24 cellular contexts compared by ENCODE assay signal in genomic region chr6:33730611-33731010, GRCh38. TPM values are rescaled to one million over a fixed set of nuclear protein-coding genes. Genes with fewer than 3 reads are reported as not detected.
A peak's percentile ranks its signal among the peaks of the same experiment; 100 is the strongest.
DNase-seq lines count a peak whose midpoint lies in the region; ATAC-seq and TF ChIP-seq lines count a peak whose summit lies in the region.
"Had no signal": no experiment of that assay in that cellular context is flagged by ENCODE, and none has a peak within 500 bp of the region (broad histone marks: within the 10 kb centered on the region; RNA-seq: fewer than 3 reads in every experiment).

No MANE protein-coding gene starts in this region.

- no peak for TF ChIP-seq POLR2A in breast epithelium (IDR thresholded peaks at IDR 0.05)
- no peak for TF ChIP-seq POLR2A in esophagus squamous epithelium (IDR thresholded peaks at IDR 0.05)

- no peaks in the 10 kb centered on the region for H3K9me3 ChIP-seq in breast epithelium
- H3K9me3 ChIP-seq in esophagus squamous epithelium, result no peaks in the 10 kb centered on the region
- no peaks in the 10 kb centered on the region for H3K9me3 ChIP-seq in Caco-2

- H3K4me3 Mint-ChIP-seq in MCF 10A (ENCODE audit: unreplicated experiment), result no peak overlapping the region
- no peak overlapping the region for H3K4me3 Mint-ChIP-seq in neural crest cell
- no peak overlapping the region for H3K4me3 Mint-ChIP-seq in activated T-cell treated with anti-CD3 and anti-CD28 coated beads, Interleukin-2, amount 50 U/mL, for 72 hours
- no peak overlapping the region for H3K4me3 Mint-ChIP-seq in activated CD4-positive, alpha-beta memory T cell treated with anti-CD3 and anti-CD28 coated beads, Interleukin-2, amount 10 ng/mL, durations not matched to agents 7 days and 5 days
- H3K4me3 Mint-ChIP-seq in Caco-2 (ENCODE audit: unreplicated experiment), result no peak overlapping the region
- H3K4me3 Mint-ChIP-seq: activated naive CD4-positive, alpha-beta T cell treated with anti-CD3 and anti-CD28 coated beads for 36 hours; activated T-cell treated with anti-CD3 and anti-CD28 coated beads, Interleukin-2, amount 50 U/mL, for 4 hours; memory B cell; T-helper 1 cell treated with Interleukin-12 subunit alpha and Interleukin-12 subunit beta and Interleukin-4 antibody, amounts not matched to agents 30 μg/mL and 1 μg/mL, for 36 hours had no signal

- BruUV-seq in MCF 10A (replicated peaks; lab: Mats Ljungman, UMichigan) (no TSS peak), Caco-2 (replicated peaks; lab: Mats Ljungman, UMichigan) (no TSS peak)

- peak overlapping the region; percentile 80 to 84 for H3K27ac ChIP-seq in breast epithelium
- peak overlapping the region; percentile 42 to 69 (median 68) for H3K27ac ChIP-seq in esophagus squamous epithelium
- peak overlapping the region; percentile 59 for H3K27ac ChIP-seq in substantia nigra (ENCODE audit: low read depth, low read length, poor library complexity, severe bottlenecking)
- H3K27ac ChIP-seq: coronary artery, SK-N-MC had no signal

- CTCF ChIA-PET in MCF 10A (lab: Yijun Ruan, JAX), result interaction anchor here (1.6 to 1.7 kb wide), 2 partner anchors 15 to 41 kb away, joined by 3 to 6 read pairs; no protein-coding TSS in a partner anchor
- CTCF ChIA-PET in activated CD4-positive, alpha-beta memory T cell treated with anti-CD3 and anti-CD28 coated beads, Interleukin-2, amount 10 ng/mL, durations not matched to agents 7 days and 5 days (lab: Charles Lee), result no interaction called here
- CTCF ChIA-PET in Caco-2 (lab: Charles Lee), result no interaction called here

- H3K36me3 ChIP-seq in breast epithelium, result no peaks in the 10 kb centered on the region
- H3K36me3 ChIP-seq in esophagus squamous epithelium, result peaks cover 0 to 4% (median 0%) of the 10 kb centered on the region in 3 donors
- H3K36me3 ChIP-seq in Caco-2 (ENCODE audit: control insufficient read depth, insufficient read depth, low read length), result no peaks in the 10 kb centered on the region

- 74 to 85% methylated on average over 7 of the region's 10 CpGs for WGBS in esophagus squamous epithelium, 2 donors

- no peak overlapping the region for H3K4me3 ChIP-seq in breast epithelium
- no peak overlapping the region for H3K4me3 ChIP-seq in esophagus squamous epithelium
- no peak overlapping the region for H3K4me3 ChIP-seq in Caco-2 (ENCODE audit: low read depth, low read length)
- H3K4me3 ChIP-seq: coronary artery, SK-N-MC had no signal

- H3K27me3 Mint-ChIP-seq in MCF 10A (ENCODE audit: insufficient read depth, unreplicated experiment) (no peaks in the 10 kb centered on the region), neural crest cell (ENCODE audit: low read depth) (no peaks in the 10 kb centered on the region), Caco-2 (ENCODE audit: insufficient read depth, unreplicated experiment) (no peaks in the 10 kb centered on the region)
- H3K27me3 Mint-ChIP-seq in activated T-cell treated with anti-CD3 and anti-CD28 coated beads, Interleukin-2, amount 50 U/mL, for 72 hours (ENCODE audit: low read depth), result no peaks in the 10 kb centered on the region
- H3K27me3 Mint-ChIP-seq in activated CD4-positive, alpha-beta memory T cell treated with anti-CD3 and anti-CD28 coated beads, Interleukin-2, amount 10 ng/mL, durations not matched to agents 7 days and 5 days, result peaks cover 6% of the 10 kb centered on the region

- peaks cover 0 to 26% of the 10 kb centered on the region in 2 donors for H3K4me1 ChIP-seq in breast epithelium
- peaks cover 0 to 17% (median 0%) of the 10 kb centered on the region in 3 donors for H3K4me1 ChIP-seq in esophagus squamous epithelium
- no peaks in the 10 kb centered on the region for H3K4me1 ChIP-seq in Caco-2

- H3K27ac Mint-ChIP-seq in MCF 10A (ENCODE audit: low read depth, unreplicated experiment), result no peak overlapping the region
- peak overlapping the region; percentile 31 for H3K27ac Mint-ChIP-seq in neural crest cell (ENCODE audit: unreplicated experiment)
- H3K27ac Mint-ChIP-seq in activated T-cell treated with anti-CD3 and anti-CD28 coated beads, Interleukin-2, amount 50 U/mL, for 72 hours, result no peak overlapping the region
- H3K27ac Mint-ChIP-seq in activated CD4-positive, alpha-beta memory T cell treated with anti-CD3 and anti-CD28 coated beads, Interleukin-2, amount 10 ng/mL, durations not matched to agents 7 days and 5 days, result no peak overlapping the region
- no peak overlapping the region for H3K27ac Mint-ChIP-seq in Caco-2 (ENCODE audit: unreplicated experiment)
- H3K27ac Mint-ChIP-seq: activated naive CD4-positive, alpha-beta T cell treated with anti-CD3 and anti-CD28 coated beads for 36 hours; memory B cell; T-helper 1 cell treated with Interleukin-12 subunit alpha and Interleukin-12 subunit beta and Interleukin-4 antibody, amounts not matched to agents 30 μg/mL and 1 μg/mL, for 36 hours had no signal

- H3K9me3 Mint-ChIP-seq in MCF 10A (ENCODE audit: unreplicated experiment), result no peaks in the 10 kb centered on the region
- no peaks in the 10 kb centered on the region for H3K9me3 Mint-ChIP-seq in neural crest cell
- no peaks in the 10 kb centered on the region for H3K9me3 Mint-ChIP-seq in activated T-cell treated with anti-CD3 and anti-CD28 coated beads, Interleukin-2, amount 50 U/mL, for 72 hours
- H3K9me3 Mint-ChIP-seq in activated CD4-positive, alpha-beta memory T cell treated with anti-CD3 and anti-CD28 coated beads, Interleukin-2, amount 10 ng/mL, durations not matched to agents 7 days and 5 days, result no peaks in the 10 kb centered on the region
- H3K9me3 Mint-ChIP-seq in Caco-2 (ENCODE audit: unreplicated experiment), result no peaks in the 10 kb centered on the region
- H3K9me3 Mint-ChIP-seq: activated naive CD4-positive, alpha-beta T cell treated with anti-CD3 and anti-CD28 coated beads for 36 hours; activated T-cell treated with anti-CD3 and anti-CD28 coated beads, Interleukin-2, amount 50 U/mL, for 4 hours; memory B cell; T-helper 1 cell treated with Interleukin-12 subunit alpha and Interleukin-12 subunit beta and Interleukin-4 antibody, amounts not matched to agents 30 μg/mL and 1 μg/mL, for 36 hours had no signal

- H3K4me1 Mint-ChIP-seq in MCF 10A (ENCODE audit: insufficient read depth, unreplicated experiment), result no peaks in the 10 kb centered on the region
- H3K4me1 Mint-ChIP-seq in neural crest cell, result peaks cover 27% of the 10 kb centered on the region
- H3K4me1 Mint-ChIP-seq in activated T-cell treated with anti-CD3 and anti-CD28 coated beads, Interleukin-2, amount 50 U/mL, for 72 hours (ENCODE audit: low read depth), result no peaks in the 10 kb centered on the region
- no peaks in the 10 kb centered on the region for H3K4me1 Mint-ChIP-seq in activated CD4-positive, alpha-beta memory T cell treated with anti-CD3 and anti-CD28 coated beads, Interleukin-2, amount 10 ng/mL, durations not matched to agents 7 days and 5 days
- H3K4me1 Mint-ChIP-seq in Caco-2 (ENCODE audit: low read depth, unreplicated experiment), result no peaks in the 10 kb centered on the region

- intact Hi-C loops in breast epithelium (cut with DNase I; ENCODE audit: low total_unique reads), result loop anchor here (5.0 kb wide), 1 partner anchor 487 kb away; no protein-coding TSS in a partner anchor
- intact Hi-C loops in MCF 10A (cut with micrococcal nuclease), result no loop called here
- intact Hi-C loops in esophagus squamous epithelium (cut with DNase I), result no loop called here
- intact Hi-C loops in Caco-2 (cut with micrococcal nuclease; ENCODE audit: unreplicated experiment), result no loop called here

- peaks cover 4% of the 10 kb centered on the region for H3K36me3 Mint-ChIP-seq in MCF 10A (ENCODE audit: insufficient read depth, unreplicated experiment)
- no peaks in the 10 kb centered on the region for H3K36me3 Mint-ChIP-seq in neural crest cell (ENCODE audit: low read depth)
- H3K36me3 Mint-ChIP-seq in activated T-cell treated with anti-CD3 and anti-CD28 coated beads, Interleukin-2, amount 50 U/mL, for 72 hours (ENCODE audit: insufficient read depth in 2 of 2), result no peaks in the 10 kb centered on the region
- no peaks in the 10 kb centered on the region for H3K36me3 Mint-ChIP-seq in activated CD4-positive, alpha-beta memory T cell treated with anti-CD3 and anti-CD28 coated beads, Interleukin-2, amount 10 ng/mL, durations not matched to agents 7 days and 5 days (ENCODE audit: low read depth)
- H3K36me3 Mint-ChIP-seq in Caco-2 (ENCODE audit: insufficient read depth, unreplicated experiment), result no peaks in the 10 kb centered on the region
- H3K36me3 Mint-ChIP-seq: memory B cell had no signal

- TF ChIP-seq CTCF in breast epithelium (IDR thresholded peaks at IDR 0.05) (no peak), MCF 10A (IDR thresholded peaks at IDR 0.05; ENCODE audit: unreplicated experiment) (no peak), esophagus squamous epithelium (IDR thresholded peaks at IDR 0.05) (no peak), neural crest cell (conservative IDR thresholded peaks at IDR 0.05) (no peak), Caco-2 (IDR thresholded peaks at IDR 0.05; ENCODE audit: insufficient read depth in 1 of 2, low read depth in 1 of 2, low read length in 1 of 2, severe bottlenecking in 1 of 2, unreplicated experiment in 1 of 2) (no peak)

- H3K27me3 ChIP-seq in breast epithelium, result no peaks in the 10 kb centered on the region
- H3K27me3 ChIP-seq in esophagus squamous epithelium, result peaks cover 0 to 7% (median 0%) of the 10 kb centered on the region in 4 donors
- no peaks in the 10 kb centered on the region for H3K27me3 ChIP-seq in Caco-2 (replicated peaks; ENCODE audit: control insufficient read depth, insufficient read depth, low read length)

- no peak for ATAC-seq in activated T-cell treated with anti-CD3 and anti-CD28 coated beads, Interleukin-2, amount 50 U/mL, for 72 hours (replicated peaks in 1 of 2)
- ATAC-seq: activated T-cell treated with anti-CD3 and anti-CD28 coated beads, Interleukin-2, amount 50 U/mL, for 4 hours had no signal

- DNase-seq in breast epithelium (ENCODE audit: low spot score in 2 of 2) (no peak), MCF 10A (ENCODE audit: unreplicated experiment) (no peak), esophagus squamous epithelium (lab: John Stamatoyannopoulos, UW) (no peak), neural crest cell (ENCODE audit: low read depth, low spot score) (no peak), substantia nigra (lab: John Stamatoyannopoulos, UW) (peak in 1 of 49 donors; percentile 15), Caco-2 (no peak)
- no peak for DNase-seq in activated T-cell treated with anti-CD3 and anti-CD28 coated beads, Interleukin-2, amount 50 U/mL, for 72 hours
- DNase-seq in activated CD4-positive, alpha-beta memory T cell treated with anti-CD3 and anti-CD28 coated beads, Interleukin-2, amount 10 ng/mL, durations not matched to agents 7 days and 5 days, result no peak
- DNase-seq: activated CD4-positive, alpha-beta T cell treated with anti-CD3 and anti-CD28 coated beads for 4 hours; activated naive CD4-positive, alpha-beta T cell treated with anti-CD3 and anti-CD28 coated beads for 36 hours; activated T-cell treated with anti-CD3 and anti-CD28 coated beads, Interleukin-2, amount 50 U/mL, for 4 hours; AML-193; amniotic stem cell; COR-L47; DND-41; KG1; NCI-H1436 treated with DMSO at 0.1 percent for 48 hours; NCI-H524; stimulated activated CD8-positive, alpha-beta memory T cell treated with anti-CD3 and anti-CD28 coated beads, Interleukin-4, amount 100 ng/mL, for 48 hours had no signal

- POLR2A ChIA-PET in MCF 10A (lab: Yijun Ruan, JAX), result no interaction called here
- POLR2A ChIA-PET in activated CD4-positive, alpha-beta memory T cell treated with anti-CD3 and anti-CD28 coated beads, Interleukin-2, amount 10 ng/mL, durations not matched to agents 7 days and 5 days (lab: Charles Lee), result no interaction called here
- POLR2A ChIA-PET in Caco-2 (lab: Charles Lee), result no interaction called here

RNA-seq across cellular contexts. Expression of gene IP6K3, which starts 16.1 kb away (rescaled TPM):
- total RNA-seq in breast epithelium (1 to 10 TPM in 1 of 3 donors, under 1 TPM in 2; 0.15 to 4.2 (median 0.66) TPM), MCF 10A (2022) (0.25 and 1.7 TPM in 2 replicates), esophagus squamous epithelium (1 to 10 TPM in 2 of 4 donors, under 1 TPM in 1, not detected in 1; 0.75 to 5.5 (median 1.7) TPM), neural crest cell (0.72 and 0.89 TPM in 2 replicates), Caco-2 (2022) (0.44 and 0.45 TPM in 2 replicates)
- total RNA-seq in activated T-cell treated with anti-CD3 and anti-CD28 coated beads, Interleukin-2, amount 50 U/mL, for 72 hours, result not detected
- total RNA-seq in activated CD4-positive, alpha-beta memory T cell treated with anti-CD3 and anti-CD28 coated beads, Interleukin-2, amount 10 ng/mL, durations not matched to agents 7 days and 5 days, result not detected
- total RNA-seq: activated naive CD4-positive, alpha-beta T cell treated with anti-CD3 and anti-CD28 coated beads for 36 hours; activated T-cell treated with anti-CD3 and anti-CD28 coated beads, Interleukin-2, amount 50 U/mL, for 4 hours; HT1080 had no signal

RNA-seq across cellular contexts. Expression of gene UQCC2, which starts 19.1 kb away (rescaled TPM):
- total RNA-seq in breast epithelium (10 to 100 TPM in 2 of 3 donors, 1 to 10 TPM in 1; 9.9 to 19.7 (median 19.6) TPM), MCF 10A (2022) (122 and 147 TPM in 2 replicates), esophagus squamous epithelium (10 to 100 TPM in 3 of 4 donors, 1 to 10 TPM in 1; 7.8 to 36.8 (median 13.7) TPM), neural crest cell (114 and 116 TPM in 2 replicates), Caco-2 (2022) (115 and 122 TPM in 2 replicates)
- 10 to 100 TPM; 50.6 to 59.9 TPM for total RNA-seq in activated T-cell treated with anti-CD3 and anti-CD28 coated beads, Interleukin-2, amount 50 U/mL, for 72 hours
- 10 to 100 TPM; 70.7 to 75.3 TPM for total RNA-seq in activated CD4-positive, alpha-beta memory T cell treated with anti-CD3 and anti-CD28 coated beads, Interleukin-2, amount 10 ng/mL, durations not matched to agents 7 days and 5 days

RNA-seq across cellular contexts. Expression of gene LEMD2, which starts 58.3 kb away (rescaled TPM):
- total RNA-seq in breast epithelium (10 to 100 TPM; 42.2 to 69.1 (median 59.0) TPM), MCF 10A (2022) (70.5 and 79.2 TPM in 2 replicates), esophagus squamous epithelium (10 to 100 TPM; 37.7 to 47.2 (median 42.3) TPM), neural crest cell (63.6 and 71.1 TPM in 2 replicates), Caco-2 (2022) (52.9 and 53.2 TPM in 2 replicates)
- total RNA-seq in activated T-cell treated with anti-CD3 and anti-CD28 coated beads, Interleukin-2, amount 50 U/mL, for 72 hours, result 10 to 100 TPM; 76.4 to 93.8 TPM
- 10 to 100 TPM; 70.6 to 76.1 TPM for total RNA-seq in activated CD4-positive, alpha-beta memory T cell treated with anti-CD3 and anti-CD28 coated beads, Interleukin-2, amount 10 ng/mL, durations not matched to agents 7 days and 5 days
